In genomic region chr18:8800041-8800441, GRCh38 we compare ENCODE assay signal across 12 cellular contexts.
DNase-seq lines count a peak whose midpoint lies in the region; ATAC-seq and TF ChIP-seq lines count a peak whose summit lies in the region.
"Had no signal": no experiment of that assay in that cellular context is flagged by ENCODE, and none has a peak within 500 bp of the region (broad histone marks: within the 10 kb centered on the region; RNA-seq: fewer than 3 reads in every experiment).

No MANE protein-coding gene starts in this region.

- H3K36me3 ChIP-seq in WERI-Rb-1: no peaks in the 10 kb centered on the region
- peaks cover 6% of the 10 kb centered on the region; the same call in 1 of the 2 replicates for H3K36me3 ChIP-seq in iPS DF 6.9 (ENCODE audit: control insufficient read depth, insufficient read depth, low read length)
- H3K36me3 ChIP-seq in skeletal muscle satellite cell (ENCODE audit: insufficient read depth, low read length): peaks cover 12% of the 10 kb centered on the region
- H3K36me3 ChIP-seq: adrenal gland had no signal

- H3K4me3 ChIP-seq in WERI-Rb-1 (ENCODE audit: low read depth, low read length) (no peak overlapping the region), iPS DF 6.9 (ENCODE audit: low read length) (no peak overlapping the region), skeletal muscle satellite cell (ENCODE audit: low read length) (peak overlapping the region; percentile 55)
- H3K4me3 ChIP-seq: adrenal gland had no signal

- WGBS in iPS DF 6.9 (ENCODE audit: insufficient coverage, insufficient read length): no CpG with 5 or more reads among the region's 16 CpGs

- H3K27ac ChIP-seq in WERI-Rb-1 (no peak overlapping the region), iPS DF 6.9 (ENCODE audit: low read length) (peak overlapping the region; percentile 3)
- H3K27ac ChIP-seq: adrenal gland, HL-60 had no signal

- TF ChIP-seq CTCF in WERI-Rb-1 (IDR thresholded peaks at IDR 0.05; ENCODE audit: low read depth, low read length): no peak

- ATAC-seq in activated CD4-positive, CD25-positive, alpha-beta regulatory T cell treated with anti-CD3 and anti-CD28 coated beads, Interleukin-2, amount 50 U/mL, for 24 hours: no peak

- peak overlapping the region; percentile 84 for H3K9ac ChIP-seq in skeletal muscle satellite cell (ENCODE audit: low read depth, low read length)

- H3K4me1 ChIP-seq in iPS DF 6.9 (ENCODE audit: control insufficient read depth, insufficient read depth, low read length) (peaks cover 11% of the 10 kb centered on the region), skeletal muscle satellite cell (ENCODE audit: control insufficient read depth, insufficient read depth, low read length) (peaks cover 41% of the 10 kb centered on the region)
- H3K4me1 ChIP-seq: adrenal gland had no signal

- peak; percentile 89 for DNase-seq in GM04503 (ENCODE audit: low read depth)
- peak; percentile 69 for DNase-seq in WERI-Rb-1
- DNase-seq in iPS DF 6.9 (ENCODE audit: low read depth, low spot score): no peak
- DNase-seq in effector CD4-positive, alpha-beta T cell: no peak
- no peak for DNase-seq in erythroblast (lab: John Stamatoyannopoulos, UW)
- DNase-seq in mucosa of gallbladder (ENCODE audit: low spot score): no peak
- DNase-seq: DMS153, NCI-H1436 had no signal

- H3K4me2 ChIP-seq in skeletal muscle satellite cell (ENCODE audit: low read length): peak overlapping the region; percentile 81

- no peak for TF ChIP-seq POLR2A in erythroblast (IDR thresholded peaks at IDR 0.05; ENCODE audit: low read length)

- no peaks in the 10 kb centered on the region for H3K27me3 ChIP-seq in WERI-Rb-1 (ENCODE audit: insufficient read depth, low read depth, severe bottlenecking)
- no peaks in the 10 kb centered on the region for H3K27me3 ChIP-seq in iPS DF 6.9 (ENCODE audit: control insufficient read depth, insufficient read depth, low read length)
- no peaks in the 10 kb centered on the region for H3K27me3 ChIP-seq in skeletal muscle satellite cell (ENCODE audit: control insufficient read depth, insufficient read depth, low read length)
- H3K27me3 ChIP-seq: adrenal gland had no signal

- H3K9me3 ChIP-seq in WERI-Rb-1 (ENCODE audit: severe bottlenecking) (no peaks in the 10 kb centered on the region), iPS DF 6.9 (ENCODE audit: control insufficient read depth, insufficient read depth, low read length) (no peaks in the 10 kb centered on the region), skeletal muscle satellite cell (replicated peaks; ENCODE audit: low read length) (no peaks in the 10 kb centered on the region)
- H3K9me3 ChIP-seq: adrenal gland had no signal

Comparison
In these comparisons a context has a peak if more than half of its experiments do, and no peak if none do; other contexts are left out.
1. DNase-seq: peak in GM04503 (single experiment) and WERI-Rb-1 (single experiment); none in iPS DF 6.9 (single experiment), effector CD4-positive, alpha-beta T cell (single experiment), erythroblast (0 of 2) and mucosa of gallbladder (single experiment).